In genomic region chr1:2636733-2637132, GRCh38 we compare ENCODE assay signal across 33 cellular contexts. TPM values are rescaled to one million over a fixed set of nuclear protein-coding genes. Genes with fewer than 3 reads are reported as not detected.
DNase-seq lines count a peak whose midpoint lies in the region; ATAC-seq, FAIRE-seq and TF ChIP-seq lines count a peak whose summit lies in the region.
"Had no signal": no experiment of that assay in that cellular context is flagged by ENCODE, and none has a peak within 500 bp of the region (broad histone marks: within the 10 kb centered on the region; RNA-seq: fewer than 3 reads in every experiment).

No MANE protein-coding gene starts in this region.

- H3K27ac ChIP-seq in RWPE2 (ENCODE audit: poor library complexity, severe bottlenecking) (no peak overlapping the region), foreskin keratinocyte (no peak overlapping the region), spleen (no peak overlapping the region), kidney (ENCODE audit: low read depth in 2 of 2, low read length in 2 of 2) (no peak overlapping the region), tibial artery (no peak overlapping the region)
- H3K27ac ChIP-seq: BLaER1, gastroesophageal sphincter, SJCRH30, WERI-Rb-1 had no signal

- peaks cover 11% of the 10 kb centered on the region for H3K9me3 ChIP-seq in RWPE2 (ENCODE audit: severe bottlenecking)
- H3K9me3 ChIP-seq in spleen, result peaks cover 0 to 15% (median 12%) of the 10 kb centered on the region in 8 donors
- H3K9me3 ChIP-seq in kidney (ENCODE audit: control insufficient read depth in 1 of 2, low read length in 2 of 2), result peaks cover 0 to 6% of the 10 kb centered on the region in 2 donors
- H3K9me3 ChIP-seq in tibial artery, result no peaks in the 10 kb centered on the region
- H3K9me3 ChIP-seq: gastroesophageal sphincter had no signal

- no peaks in the 10 kb centered on the region for H3K27me3 ChIP-seq in RWPE2 (ENCODE audit: insufficient read depth, poor library complexity, severe bottlenecking)
- no peaks in the 10 kb centered on the region for H3K27me3 ChIP-seq in foreskin keratinocyte
- H3K27me3 ChIP-seq in spleen (replicated peaks in 1 of 7), result peaks cover 0 to 53% (median 17%) of the 10 kb centered on the region in 7 donors
- H3K27me3 ChIP-seq in tibial artery, result peaks cover 0 to 71% of the 10 kb centered on the region in 2 donors
- H3K27me3 ChIP-seq: BLaER1 had no signal

- no peak for ATAC-seq in activated CD8-positive, alpha-beta memory T cell treated with anti-CD3 and anti-CD28 coated beads, Interleukin-2, amount 10 ng/mL, durations not matched to agents 7 days and 5 days
- ATAC-seq in RWPE2 (ENCODE audit: low read depth) (no peak), foreskin keratinocyte (no peak), HG02981 (IDR thresholded peaks at IDR 0.05; ENCODE audit: unreplicated experiment) (no peak)
- ATAC-seq: gastroesophageal sphincter, left lobe of liver had no signal

- H3K4me3 ChIP-seq in RWPE2 (ENCODE audit: severe bottlenecking), result no peak overlapping the region
- H3K4me3 ChIP-seq in spleen, result no peak overlapping the region
- no peak overlapping the region for H3K4me3 ChIP-seq in kidney (ENCODE audit: low read length in 2 of 2)
- H3K4me3 ChIP-seq in tibial artery, result no peak overlapping the region
- H3K4me3 ChIP-seq: BLaER1, gastroesophageal sphincter, SJCRH30 had no signal

- H3K36me3 ChIP-seq in RWPE2 (ENCODE audit: low read depth) (no peaks in the 10 kb centered on the region), spleen (no peaks in the 10 kb centered on the region), kidney (ENCODE audit: control insufficient read depth in 1 of 2, insufficient read depth in 2 of 2, low read length in 2 of 2) (no peaks in the 10 kb centered on the region), tibial artery (no peaks in the 10 kb centered on the region)
- H3K36me3 ChIP-seq: BLaER1, gastroesophageal sphincter, SJCRH30, WERI-Rb-1 had no signal

- CTCF ChIA-PET in activated CD8-positive, alpha-beta memory T cell treated with anti-CD3 and anti-CD28 coated beads, Interleukin-2, amount 10 ng/mL, durations not matched to agents 7 days and 5 days (lab: Charles Lee), result no interaction called here

- no peaks in the 10 kb centered on the region for H3K4me1 ChIP-seq in RWPE2 (ENCODE audit: insufficient read depth, poor library complexity, severe bottlenecking)
- no peaks in the 10 kb centered on the region for H3K4me1 ChIP-seq in foreskin keratinocyte
- peaks cover 2 to 17% (median 7%) of the 10 kb centered on the region in 6 donors for H3K4me1 ChIP-seq in spleen
- H3K4me1 ChIP-seq in kidney (ENCODE audit: control insufficient read depth in 1 of 2, insufficient read depth in 1 of 2, low read depth in 1 of 2, low read length in 2 of 2), result no peaks in the 10 kb centered on the region
- peaks cover 0 to 12% (median 3%) of the 10 kb centered on the region in 4 donors for H3K4me1 ChIP-seq in tibial artery
- H3K4me1 ChIP-seq: SJCRH30 had no signal

- H3K4me3 Mint-ChIP-seq in activated CD8-positive, alpha-beta memory T cell treated with anti-CD3 and anti-CD28 coated beads, Interleukin-2, amount 10 ng/mL, durations not matched to agents 7 days and 5 days, result no peak overlapping the region
- H3K4me3 Mint-ChIP-seq: activated CD4-positive, alpha-beta T cell treated with anti-CD3 and anti-CD28 coated beads, Interleukin-2, amount 10 ng/mL, durations not matched to agents 24 days and 14 days; activated naive CD4-positive, alpha-beta T cell treated with anti-CD3 and anti-CD28 coated beads, Interleukin-2, amount 10 ng/mL, durations not matched to agents 7 days and 5 days; endodermal cell had no signal

- H3K27me3 Mint-ChIP-seq in activated CD8-positive, alpha-beta memory T cell treated with anti-CD3 and anti-CD28 coated beads, Interleukin-2, amount 10 ng/mL, durations not matched to agents 7 days and 5 days, result no peaks in the 10 kb centered on the region

- TF ChIP-seq POLR2A in spleen (IDR thresholded peaks at IDR 0.05), result no peak

- H3K9ac ChIP-seq in kidney (ENCODE audit: low read length in 2 of 2), result no peak overlapping the region
- H3K9ac ChIP-seq: BLaER1 had no signal

- TF ChIP-seq CTCF in RWPE2 (IDR thresholded peaks at IDR 0.05; ENCODE audit: poor library complexity, severe bottlenecking), result no peak
- TF ChIP-seq CTCF in foreskin keratinocyte (conservative IDR thresholded peaks at IDR 0.05), result no peak
- no peak for TF ChIP-seq CTCF in spleen (IDR thresholded peaks at IDR 0.05 in 8 of 11, conservative IDR thresholded peaks at IDR 0.05 in 3 of 11)
- TF ChIP-seq CTCF in kidney (IDR thresholded peaks at IDR 0.05; ENCODE audit: borderline replicate concordance, extremely low read depth, insufficient read depth), result no peak
- TF ChIP-seq CTCF in tibial artery (IDR thresholded peaks at IDR 0.05), result no peak

- H3K27ac Mint-ChIP-seq in activated CD8-positive, alpha-beta memory T cell treated with anti-CD3 and anti-CD28 coated beads, Interleukin-2, amount 10 ng/mL, durations not matched to agents 7 days and 5 days, result no peak overlapping the region
- H3K27ac Mint-ChIP-seq: activated CD4-positive, alpha-beta T cell treated with anti-CD3 and anti-CD28 coated beads, Interleukin-2, amount 10 ng/mL, durations not matched to agents 24 days and 14 days; endodermal cell; H9 had no signal

- H3K4me1 Mint-ChIP-seq in activated CD8-positive, alpha-beta memory T cell treated with anti-CD3 and anti-CD28 coated beads, Interleukin-2, amount 10 ng/mL, durations not matched to agents 7 days and 5 days, result no peaks in the 10 kb centered on the region
- H3K4me1 Mint-ChIP-seq: activated CD4-positive, alpha-beta T cell treated with anti-CD3 and anti-CD28 coated beads, Interleukin-2, amount 10 ng/mL, durations not matched to agents 24 days and 14 days; activated naive CD4-positive, alpha-beta T cell treated with anti-CD3 and anti-CD28 coated beads, Interleukin-2, amount 10 ng/mL, durations not matched to agents 7 days and 5 days; endodermal cell had no signal

- intact Hi-C loops in spleen (cut with DNase I; ENCODE audit: low total_unique reads), result no loop called here
- intact Hi-C loops in kidney (cut with DNase I), result no loop called here
- intact Hi-C loops in tibial artery (cut with DNase I; ENCODE audit: low total_unique reads), result no loop called here

- 86 to 95% (median 92%) methylated on average over 7 of the region's 7 CpGs for WGBS in spleen, 5 donors

- no peak for FAIRE-seq in kidney (lab: Jason Lieb, UNC)
- FAIRE-seq: GM19239, RCC 7860, small intestine had no signal

- H3K36me3 Mint-ChIP-seq in activated CD8-positive, alpha-beta memory T cell treated with anti-CD3 and anti-CD28 coated beads, Interleukin-2, amount 10 ng/mL, durations not matched to agents 7 days and 5 days, result no peaks in the 10 kb centered on the region

- DNase-seq in activated CD8-positive, alpha-beta memory T cell treated with anti-CD3 and anti-CD28 coated beads for 24 hours, result peak; percentile 55
- DNase-seq in activated CD8-positive, alpha-beta memory T cell treated with anti-CD3 and anti-CD28 coated beads, Interleukin-2, amount 10 ng/mL, durations not matched to agents 7 days and 5 days, result no peak
- DNase-seq in RWPE2 (ENCODE audit: low spot score) (peak; percentile 40), foreskin keratinocyte (peak; percentile 17 to 38), spleen (peak; percentile 62), kidney (no peak), tibial artery (no peak)
- DNase-seq: ACHN; activated CD4-positive, alpha-beta T cell treated with anti-CD3 and anti-CD28 coated beads, Interleukin-2, amount 10 ng/mL, durations not matched to agents 24 days and 14 days; activated naive CD4-positive, alpha-beta T cell treated with anti-CD3 and anti-CD28 coated beads, Interleukin-2, amount 10 ng/mL, durations not matched to agents 7 days and 5 days; anterior cingulate cortex; central memory CD4-positive, alpha-beta T cell; DMS79 treated with DMSO at 0.1 percent for 48 hours; endodermal cell; GF-D8; H9; hippocampal formation; NCI-H1436; NCI-H2107; NCI-H526; SJCRH30; small intestine; stimulated activated CD4-positive, alpha-beta T cell treated with anti-CD3 and anti-CD28 coated beads, Interleukin-1b, Interleukin-23, amount 100 ng/mL, for 48 hours; T1000; trophoblast cell; WERI-Rb-1 had no signal

- peaks cover 7% of the 10 kb centered on the region for H3K9me3 Mint-ChIP-seq in activated CD8-positive, alpha-beta memory T cell treated with anti-CD3 and anti-CD28 coated beads, Interleukin-2, amount 10 ng/mL, durations not matched to agents 7 days and 5 days (ENCODE audit: low read depth)

RNA-seq across cellular contexts. Expression of gene MMEL1, which starts 3.9 kb away (rescaled TPM):
- total RNA-seq in activated CD8-positive, alpha-beta memory T cell treated with anti-CD3 and anti-CD28 coated beads, Interleukin-2, amount 10 ng/mL, durations not matched to agents 7 days and 5 days, result under 1 TPM in 1 of 2 experiments, not detected in 1; 0.58 TPM
- total RNA-seq in foreskin keratinocyte, result 0.20 TPM in 1 of 2 replicates, not detected in the other
- polyA plus RNA-seq in foreskin keratinocyte, result 0.29 and 0.56 TPM in 2 replicates
- total RNA-seq in spleen, result 1 to 10 TPM in 6 of 7 donors, not detected in 1; 1.9 to 4.6 (median 3.5) TPM
- 1 to 10 TPM; 2.5 to 6.4 (median 2.9) TPM for polyA plus RNA-seq in spleen
- total RNA-seq in kidney, result 4.0 TPM
- polyA plus RNA-seq in kidney (ENCODE audit: insufficient read depth, low read depth, low replicate concordance), result 8.5 TPM
- total RNA-seq: left lobe of liver, M059J, SJCRH30 had no signal

RNA-seq across cellular contexts. Expression of gene PRXL2B, which starts 50.2 kb away (rescaled TPM):
- total RNA-seq in activated CD8-positive, alpha-beta memory T cell treated with anti-CD3 and anti-CD28 coated beads, Interleukin-2, amount 10 ng/mL, durations not matched to agents 7 days and 5 days, result 10 to 100 TPM; 22.4 to 26.2 TPM
- 22.4 and 25.2 TPM in 2 replicates for total RNA-seq in foreskin keratinocyte
- polyA plus RNA-seq in foreskin keratinocyte, result 24.6 and 26.4 TPM in 2 replicates
- 10 to 100 TPM; 21.9 to 43.0 (median 26.7) TPM for total RNA-seq in spleen
- polyA plus RNA-seq in spleen, result 10 to 100 TPM; 10.7 to 29.0 (median 13.2) TPM
- total RNA-seq in kidney, result 39.5 TPM
- 25.6 TPM for polyA plus RNA-seq in kidney (ENCODE audit: insufficient read depth, low read depth, low replicate concordance)

Comparison
In these comparisons a context has a peak if more than half of its experiments do, and no peak if none do; other contexts are left out.
1. DNase-seq: peak in activated CD8-positive, alpha-beta memory T cell treated with anti-CD3 and anti-CD28 coated beads for 24 hours (single experiment), RWPE2 (single experiment), foreskin keratinocyte (2 of 2) and spleen (single experiment); none in activated CD8-positive, alpha-beta memory T cell treated with anti-CD3 and anti-CD28 coated beads, Interleukin-2, amount 10 ng/mL, durations not matched to agents 7 days and 5 days (single experiment), kidney (single experiment) and tibial artery (0 of 2).